Comparison of ENCODE assay signal across 1 cellular context in the genomic region with DNA sequence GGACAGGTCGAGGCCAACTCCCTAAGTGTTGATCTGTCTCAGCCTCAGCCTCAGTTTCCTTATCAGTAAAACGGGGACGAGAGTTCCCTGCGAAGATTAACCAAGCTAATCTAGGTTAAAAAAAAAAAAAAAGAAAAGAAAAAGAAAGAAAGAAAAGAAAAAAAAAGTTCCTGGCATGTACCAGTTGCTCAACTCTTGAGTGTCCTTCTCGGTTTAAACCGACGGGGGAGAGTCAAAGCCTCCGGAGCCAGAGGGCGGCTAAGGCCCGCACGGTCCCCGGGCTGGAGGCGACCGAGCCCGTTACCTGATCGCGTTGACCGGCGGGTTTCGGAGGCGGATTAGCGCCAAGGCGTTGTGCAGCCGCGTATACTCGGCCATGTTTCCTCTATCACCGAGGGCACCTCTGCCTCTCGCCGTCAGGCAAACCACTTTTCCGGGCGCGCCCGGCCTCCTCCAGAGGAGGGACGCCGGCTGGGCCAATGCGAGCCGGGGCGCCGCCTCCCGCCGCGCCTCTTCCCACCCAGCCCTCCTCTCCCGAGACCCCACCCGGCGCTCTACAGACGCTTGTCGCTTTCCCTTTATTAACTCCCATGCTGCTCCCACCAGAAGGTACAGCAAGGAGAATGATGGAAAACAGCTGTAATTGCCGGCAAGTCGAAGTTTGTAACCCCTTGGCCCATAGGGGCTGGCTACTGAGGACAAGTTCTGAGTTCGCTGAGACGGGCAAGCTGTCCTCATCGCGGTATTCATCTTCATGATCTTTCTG.
TF ChIP-seq lines count a peak whose summit lies in the region.

A gene (minus strand): TSS at position 405 of the 766 bp plus-strand sequence. CDS start 27 bp downstream, at position 378.

TF ChIP-seq in K562, 482 proteins besides CTCF, POLR2A, EP300 and RAD21 (continued from another document and continues in another):
- TF ChIP-seq NCOA2 (IDR thresholded peaks at IDR 0.05; ENCODE audit: partially characterized antibody in 2 of 2) (no peak), RFX5 (IDR thresholded peaks at IDR 0.05; ENCODE audit: low read depth, low read length) (no peak), GATA2 (CRISPR knock-in tag; IDR thresholded peaks at IDR 0.05) (no peak), FOSL1 (tag; conservative IDR thresholded peaks at IDR 0.05) (no peak), MEIS2 (IDR thresholded peaks at IDR 0.05; ENCODE audit: partially characterized antibody) (no peak), SOX6 (IDR thresholded peaks at IDR 0.05) (no peak), GABPB2 (CRISPR knock-in tag; conservative IDR thresholded peaks at IDR 0.05) (no peak), PHF20 (IDR thresholded peaks at IDR 0.05; ENCODE audit: partially characterized antibody) (peak; percentile 48), ZNF224 (CRISPR knock-in tag; IDR thresholded peaks at IDR 0.05) (no peak), PHTF2 (CRISPR knock-in tag; IDR thresholded peaks at IDR 0.05) (no peak), MIER1 (IDR thresholded peaks at IDR 0.05; ENCODE audit: low read depth) (0 out of 2 replicates have a peak, but pooled peaks have one; percentile 31), ZFP30 (CRISPR knock-in tag; IDR thresholded peaks at IDR 0.05; ENCODE audit: borderline replicate concordance) (no peak), ZSCAN29 (IDR thresholded peaks at IDR 0.05) (0 out of 2 replicates have a peak, but pooled peaks have one; percentile 46), ZNF436 (CRISPR knock-in tag; IDR thresholded peaks at IDR 0.05) (no peak), PHF8 (IDR thresholded peaks at IDR 0.05; ENCODE audit: borderline replicate concordance, low read length) (peak; percentile 90), BRD4 (IDR thresholded peaks at IDR 0.05) (0 out of 2 replicates have a peak, but pooled peaks have one; percentile 45), U2AF2 (optimal IDR thresholded peaks at IDR 0.05; ENCODE audit: low read depth, low read length) (no peak), HNRNPL (IDR thresholded peaks at IDR 0.05; ENCODE audit: low read depth, low read length) (no peak), MCM3 (IDR thresholded peaks at IDR 0.05) (no peak), ZFP1 (CRISPR knock-in tag; IDR thresholded peaks at IDR 0.05) (no peak), ZFP36 (IDR thresholded peaks at IDR 0.05; ENCODE audit: low read depth, low read length, partially characterized antibody) (no peak)
- TF ChIP-seq, protein P1, sequence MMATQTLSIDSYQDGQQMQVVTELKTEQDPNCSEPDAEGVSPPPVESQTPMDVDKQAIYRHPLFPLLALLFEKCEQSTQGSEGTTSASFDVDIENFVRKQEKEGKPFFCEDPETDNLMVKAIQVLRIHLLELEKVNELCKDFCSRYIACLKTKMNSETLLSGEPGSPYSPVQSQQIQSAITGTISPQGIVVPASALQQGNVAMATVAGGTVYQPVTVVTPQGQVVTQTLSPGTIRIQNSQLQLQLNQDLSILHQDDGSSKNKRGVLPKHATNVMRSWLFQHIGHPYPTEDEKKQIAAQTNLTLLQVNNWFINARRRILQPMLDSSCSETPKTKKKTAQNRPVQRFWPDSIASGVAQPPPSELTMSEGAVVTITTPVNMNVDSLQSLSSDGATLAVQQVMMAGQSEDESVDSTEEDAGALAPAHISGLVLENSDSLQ (IDR thresholded peaks at IDR 0.05) = peak; percentile 30; the same call in 1 of the 2 replicates
- TF ChIP-seq, protein P2, sequence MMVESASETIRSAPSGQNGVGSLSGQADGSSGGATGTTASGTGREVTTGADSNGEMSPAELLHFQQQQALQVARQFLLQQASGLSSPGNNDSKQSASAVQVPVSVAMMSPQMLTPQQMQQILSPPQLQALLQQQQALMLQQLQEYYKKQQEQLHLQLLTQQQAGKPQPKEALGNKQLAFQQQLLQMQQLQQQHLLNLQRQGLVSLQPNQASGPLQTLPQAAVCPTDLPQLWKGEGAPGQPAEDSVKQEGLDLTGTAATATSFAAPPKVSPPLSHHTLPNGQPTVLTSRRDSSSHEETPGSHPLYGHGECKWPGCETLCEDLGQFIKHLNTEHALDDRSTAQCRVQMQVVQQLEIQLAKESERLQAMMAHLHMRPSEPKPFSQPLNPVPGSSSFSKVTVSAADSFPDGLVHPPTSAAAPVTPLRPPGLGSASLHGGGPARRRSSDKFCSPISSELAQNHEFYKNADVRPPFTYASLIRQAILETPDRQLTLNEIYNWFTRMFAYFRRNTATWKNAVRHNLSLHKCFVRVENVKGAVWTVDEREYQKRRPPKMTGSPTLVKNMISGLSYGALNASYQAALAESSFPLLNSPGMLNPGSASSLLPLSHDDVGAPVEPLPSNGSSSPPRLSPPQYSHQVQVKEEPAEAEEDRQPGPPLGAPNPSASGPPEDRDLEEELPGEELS (CRISPR knock-in tag; IDR thresholded peaks at IDR 0.05; ENCODE audit: borderline replicate concordance) = no peak
- TF ChIP-seq, protein P3, sequence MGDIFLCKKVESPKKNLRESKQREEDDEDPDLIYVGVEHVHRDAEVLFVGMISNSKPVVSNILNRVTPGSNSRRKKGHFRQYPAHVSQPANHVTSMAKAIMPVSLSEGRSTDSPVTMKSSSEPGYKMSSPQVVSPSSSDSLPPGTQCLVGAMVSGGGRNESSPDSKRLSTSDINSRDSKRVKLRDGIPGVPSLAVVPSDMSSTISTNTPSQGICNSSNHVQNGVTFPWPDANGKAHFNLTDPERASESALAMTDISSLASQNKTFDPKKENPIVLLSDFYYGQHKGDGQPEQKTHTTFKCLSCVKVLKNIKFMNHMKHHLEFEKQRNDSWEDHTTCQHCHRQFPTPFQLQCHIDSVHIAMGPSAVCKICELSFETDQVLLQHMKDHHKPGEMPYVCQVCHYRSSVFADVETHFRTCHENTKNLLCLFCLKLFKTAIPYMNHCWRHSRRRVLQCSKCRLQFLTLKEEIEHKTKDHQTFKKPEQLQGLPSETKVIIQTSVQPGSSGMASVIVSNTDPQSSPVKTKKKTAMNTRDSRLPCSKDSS (IDR thresholded peaks at IDR 0.05; ENCODE audit: low read depth, partially characterized antibody) = no peak
- TF ChIP-seq, protein P4, sequence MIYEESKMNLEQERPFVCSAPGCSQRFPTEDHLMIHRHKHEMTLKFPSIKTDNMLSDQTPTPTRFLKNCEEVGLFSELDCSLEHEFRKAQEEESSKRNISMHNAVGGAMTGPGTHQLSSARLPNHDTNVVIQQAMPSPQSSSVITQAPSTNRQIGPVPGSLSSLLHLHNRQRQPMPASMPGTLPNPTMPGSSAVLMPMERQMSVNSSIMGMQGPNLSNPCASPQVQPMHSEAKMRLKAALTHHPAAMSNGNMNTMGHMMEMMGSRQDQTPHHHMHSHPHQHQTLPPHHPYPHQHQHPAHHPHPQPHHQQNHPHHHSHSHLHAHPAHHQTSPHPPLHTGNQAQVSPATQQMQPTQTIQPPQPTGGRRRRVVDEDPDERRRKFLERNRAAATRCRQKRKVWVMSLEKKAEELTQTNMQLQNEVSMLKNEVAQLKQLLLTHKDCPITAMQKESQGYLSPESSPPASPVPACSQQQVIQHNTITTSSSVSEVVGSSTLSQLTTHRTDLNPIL (CRISPR knock-in tag; IDR thresholded peaks at IDR 0.05) = no peak
- TF ChIP-seq, protein P5, sequence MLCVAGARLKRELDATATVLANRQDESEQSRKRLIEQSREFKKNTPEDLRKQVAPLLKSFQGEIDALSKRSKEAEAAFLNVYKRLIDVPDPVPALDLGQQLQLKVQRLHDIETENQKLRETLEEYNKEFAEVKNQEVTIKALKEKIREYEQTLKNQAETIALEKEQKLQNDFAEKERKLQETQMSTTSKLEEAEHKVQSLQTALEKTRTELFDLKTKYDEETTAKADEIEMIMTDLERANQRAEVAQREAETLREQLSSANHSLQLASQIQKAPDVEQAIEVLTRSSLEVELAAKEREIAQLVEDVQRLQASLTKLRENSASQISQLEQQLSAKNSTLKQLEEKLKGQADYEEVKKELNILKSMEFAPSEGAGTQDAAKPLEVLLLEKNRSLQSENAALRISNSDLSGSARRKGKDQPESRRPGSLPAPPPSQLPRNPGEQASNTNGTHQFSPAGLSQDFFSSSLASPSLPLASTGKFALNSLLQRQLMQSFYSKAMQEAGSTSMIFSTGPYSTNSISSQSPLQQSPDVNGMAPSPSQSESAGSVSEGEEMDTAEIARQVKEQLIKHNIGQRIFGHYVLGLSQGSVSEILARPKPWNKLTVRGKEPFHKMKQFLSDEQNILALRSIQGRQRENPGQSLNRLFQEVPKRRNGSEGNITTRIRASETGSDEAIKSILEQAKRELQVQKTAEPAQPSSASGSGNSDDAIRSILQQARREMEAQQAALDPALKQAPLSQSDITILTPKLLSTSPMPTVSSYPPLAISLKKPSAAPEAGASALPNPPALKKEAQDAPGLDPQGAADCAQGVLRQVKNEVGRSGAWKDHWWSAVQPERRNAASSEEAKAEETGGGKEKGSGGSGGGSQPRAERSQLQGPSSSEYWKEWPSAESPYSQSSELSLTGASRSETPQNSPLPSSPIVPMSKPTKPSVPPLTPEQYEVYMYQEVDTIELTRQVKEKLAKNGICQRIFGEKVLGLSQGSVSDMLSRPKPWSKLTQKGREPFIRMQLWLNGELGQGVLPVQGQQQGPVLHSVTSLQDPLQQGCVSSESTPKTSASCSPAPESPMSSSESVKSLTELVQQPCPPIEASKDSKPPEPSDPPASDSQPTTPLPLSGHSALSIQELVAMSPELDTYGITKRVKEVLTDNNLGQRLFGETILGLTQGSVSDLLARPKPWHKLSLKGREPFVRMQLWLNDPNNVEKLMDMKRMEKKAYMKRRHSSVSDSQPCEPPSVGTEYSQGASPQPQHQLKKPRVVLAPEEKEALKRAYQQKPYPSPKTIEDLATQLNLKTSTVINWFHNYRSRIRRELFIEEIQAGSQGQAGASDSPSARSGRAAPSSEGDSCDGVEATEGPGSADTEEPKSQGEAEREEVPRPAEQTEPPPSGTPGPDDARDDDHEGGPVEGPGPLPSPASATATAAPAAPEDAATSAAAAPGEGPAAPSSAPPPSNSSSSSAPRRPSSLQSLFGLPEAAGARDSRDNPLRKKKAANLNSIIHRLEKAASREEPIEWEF (CRISPR knock-in tag; IDR thresholded peaks at IDR 0.05) = no peak
- TF ChIP-seq, protein P6, sequence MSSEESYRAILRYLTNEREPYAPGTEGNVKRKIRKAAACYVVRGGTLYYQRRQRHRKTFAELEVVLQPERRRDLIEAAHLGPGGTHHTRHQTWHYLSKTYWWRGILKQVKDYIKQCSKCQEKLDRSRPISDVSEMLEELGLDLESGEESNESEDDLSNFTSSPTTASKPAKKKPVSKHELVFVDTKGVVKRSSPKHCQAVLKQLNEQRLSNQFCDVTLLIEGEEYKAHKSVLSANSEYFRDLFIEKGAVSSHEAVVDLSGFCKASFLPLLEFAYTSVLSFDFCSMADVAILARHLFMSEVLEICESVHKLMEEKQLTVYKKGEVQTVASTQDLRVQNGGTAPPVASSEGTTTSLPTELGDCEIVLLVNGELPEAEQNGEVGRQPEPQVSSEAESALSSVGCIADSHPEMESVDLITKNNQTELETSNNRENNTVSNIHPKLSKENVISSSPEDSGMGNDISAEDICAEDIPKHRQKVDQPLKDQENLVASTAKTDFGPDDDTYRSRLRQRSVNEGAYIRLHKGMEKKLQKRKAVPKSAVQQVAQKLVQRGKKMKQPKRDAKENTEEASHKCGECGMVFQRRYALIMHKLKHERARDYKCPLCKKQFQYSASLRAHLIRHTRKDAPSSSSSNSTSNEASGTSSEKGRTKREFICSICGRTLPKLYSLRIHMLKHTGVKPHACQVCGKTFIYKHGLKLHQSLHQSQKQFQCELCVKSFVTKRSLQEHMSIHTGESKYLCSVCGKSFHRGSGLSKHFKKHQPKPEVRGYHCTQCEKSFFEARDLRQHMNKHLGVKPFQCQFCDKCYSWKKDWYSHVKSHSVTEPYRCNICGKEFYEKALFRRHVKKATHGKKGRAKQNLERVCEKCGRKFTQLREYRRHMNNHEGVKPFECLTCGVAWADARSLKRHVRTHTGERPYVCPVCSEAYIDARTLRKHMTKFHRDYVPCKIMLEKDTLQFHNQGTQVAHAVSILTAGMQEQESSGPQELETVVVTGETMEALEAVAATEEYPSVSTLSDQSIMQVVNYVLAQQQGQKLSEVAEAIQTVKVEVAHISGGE (CRISPR knock-in tag; IDR thresholded peaks at IDR 0.05) = 0 out of 6 replicates have a peak, but pooled peaks of 1 of the 3 experiments have one; percentile 41
- TF ChIP-seq, protein P7, sequence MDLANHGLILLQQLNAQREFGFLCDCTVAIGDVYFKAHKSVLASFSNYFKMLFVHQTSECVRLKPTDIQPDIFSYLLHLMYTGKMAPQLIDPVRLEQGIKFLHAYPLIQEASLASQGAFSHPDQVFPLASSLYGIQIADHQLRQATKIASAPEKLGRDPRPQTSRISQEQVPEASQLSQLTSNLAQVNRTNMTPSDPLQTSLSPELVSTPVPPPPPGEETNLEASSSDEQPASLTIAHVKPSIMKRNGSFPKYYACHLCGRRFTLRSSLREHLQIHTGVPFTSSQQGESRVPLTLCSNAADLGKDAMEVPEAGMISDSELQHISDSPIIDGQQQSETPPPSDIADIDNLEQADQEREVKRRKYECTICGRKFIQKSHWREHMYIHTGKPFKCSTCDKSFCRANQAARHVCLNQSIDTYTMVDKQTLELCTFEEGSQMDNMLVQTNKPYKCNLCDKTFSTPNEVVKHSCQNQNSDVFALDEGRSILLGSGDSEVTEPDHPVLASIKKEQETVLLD (IDR thresholded peaks at IDR 0.05) = 0 out of 2 replicates have a peak, but pooled peaks have one; percentile 34
- TF ChIP-seq, protein P8, sequence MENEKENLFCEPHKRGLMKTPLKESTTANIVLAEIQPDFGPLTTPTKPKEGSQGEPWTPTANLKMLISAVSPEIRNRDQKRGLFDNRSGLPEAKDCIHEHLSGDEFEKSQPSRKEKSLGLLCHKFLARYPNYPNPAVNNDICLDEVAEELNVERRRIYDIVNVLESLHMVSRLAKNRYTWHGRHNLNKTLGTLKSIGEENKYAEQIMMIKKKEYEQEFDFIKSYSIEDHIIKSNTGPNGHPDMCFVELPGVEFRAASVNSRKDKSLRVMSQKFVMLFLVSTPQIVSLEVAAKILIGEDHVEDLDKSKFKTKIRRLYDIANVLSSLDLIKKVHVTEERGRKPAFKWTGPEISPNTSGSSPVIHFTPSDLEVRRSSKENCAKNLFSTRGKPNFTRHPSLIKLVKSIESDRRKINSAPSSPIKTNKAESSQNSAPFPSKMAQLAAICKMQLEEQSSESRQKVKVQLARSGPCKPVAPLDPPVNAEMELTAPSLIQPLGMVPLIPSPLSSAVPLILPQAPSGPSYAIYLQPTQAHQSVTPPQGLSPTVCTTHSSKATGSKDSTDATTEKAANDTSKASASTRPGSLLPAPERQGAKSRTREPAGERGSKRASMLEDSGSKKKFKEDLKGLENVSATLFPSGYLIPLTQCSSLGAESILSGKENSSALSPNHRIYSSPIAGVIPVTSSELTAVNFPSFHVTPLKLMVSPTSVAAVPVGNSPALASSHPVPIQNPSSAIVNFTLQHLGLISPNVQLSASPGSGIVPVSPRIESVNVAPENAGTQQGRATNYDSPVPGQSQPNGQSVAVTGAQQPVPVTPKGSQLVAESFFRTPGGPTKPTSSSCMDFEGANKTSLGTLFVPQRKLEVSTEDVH (IDR thresholded peaks at IDR 0.05; ENCODE audit: low read depth, partially characterized antibody) = peak; percentile 39
- TF ChIP-seq, protein P9, sequence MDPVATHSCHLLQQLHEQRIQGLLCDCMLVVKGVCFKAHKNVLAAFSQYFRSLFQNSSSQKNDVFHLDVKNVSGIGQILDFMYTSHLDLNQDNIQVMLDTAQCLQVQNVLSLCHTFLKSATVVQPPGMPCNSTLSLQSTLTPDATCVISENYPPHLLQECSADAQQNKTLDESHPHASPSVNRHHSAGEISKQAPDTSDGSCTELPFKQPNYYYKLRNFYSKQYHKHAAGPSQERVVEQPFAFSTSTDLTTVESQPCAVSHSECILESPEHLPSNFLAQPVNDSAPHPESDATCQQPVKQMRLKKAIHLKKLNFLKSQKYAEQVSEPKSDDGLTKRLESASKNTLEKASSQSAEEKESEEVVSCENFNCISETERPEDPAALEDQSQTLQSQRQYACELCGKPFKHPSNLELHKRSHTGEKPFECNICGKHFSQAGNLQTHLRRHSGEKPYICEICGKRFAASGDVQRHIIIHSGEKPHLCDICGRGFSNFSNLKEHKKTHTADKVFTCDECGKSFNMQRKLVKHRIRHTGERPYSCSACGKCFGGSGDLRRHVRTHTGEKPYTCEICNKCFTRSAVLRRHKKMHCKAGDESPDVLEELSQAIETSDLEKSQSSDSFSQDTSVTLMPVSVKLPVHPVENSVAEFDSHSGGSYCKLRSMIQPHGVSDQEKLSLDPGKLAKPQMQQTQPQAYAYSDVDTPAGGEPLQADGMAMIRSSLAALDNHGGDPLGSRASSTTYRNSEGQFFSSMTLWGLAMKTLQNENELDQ (CRISPR knock-in tag; IDR thresholded peaks at IDR 0.05; ENCODE audit: borderline replicate concordance) = no peak
